8 cellular contexts compared by ENCODE assay signal in genomic region chr6:43773050-43773956, GRCh38. TPM values are rescaled to one million over a fixed set of nuclear protein-coding genes. Genes with fewer than 3 reads are reported as not detected.
DNase-seq lines count a peak whose midpoint lies in the region; ATAC-seq and TF ChIP-seq lines count a peak whose summit lies in the region.

No MANE protein-coding gene starts in this region.

- peak; percentile 79 for TF ChIP-seq CTCF in astrocyte of the cerebellum (IDR thresholded peaks at IDR 0.05; ENCODE audit: low read depth, low read length, missing control alignments)

- H3K9me3 Mint-ChIP-seq in IgD-negative memory B cell, result no peaks in the 10 kb centered on the region

- H3K4me1 Mint-ChIP-seq in IgD-negative memory B cell, result peaks cover 8 to 12% (median 11%) of the 10 kb centered on the region in 3 donors

- H3K4me3 Mint-ChIP-seq in IgD-negative memory B cell, result peak overlapping the region in 3 of 4 donors; percentile 32 to 69 (median 60)

- H3K4me3 ChIP-seq in astrocyte of the cerebellum (ENCODE audit: low read depth, low read length), result peak overlapping the region; percentile 87
- peak overlapping the region; percentile 90 for H3K4me3 ChIP-seq in iPS-18c (ENCODE audit: insufficient read depth, low read depth, low read length)

- peaks cover 14% of the 10 kb centered on the region for H3K27me3 Mint-ChIP-seq in IgD-negative memory B cell

- H3K9me3 ChIP-seq in iPS-18c (ENCODE audit: control insufficient read depth, insufficient read depth, low read length), result no peaks in the 10 kb centered on the region

- peak overlapping the region in 1 of 3 donors; percentile 67 for H3K27ac Mint-ChIP-seq in IgD-negative memory B cell

- no peak for ATAC-seq in HG03354 (IDR thresholded peaks at IDR 0.05; ENCODE audit: poor library complexity, severe bottlenecking, unreplicated experiment)

- peak; percentile 11 for DNase-seq in NCI-H1092 treated with DMSO at 0.1 percent for 48 hours (lab: John Stamatoyannopoulos, UW)
- DNase-seq in NCI-H1092 (lab: John Stamatoyannopoulos, UW), result no peak
- peak; percentile 72 for DNase-seq in SKM-1 treated with dmso at 0.1 percent for 144 hours (lab: John Stamatoyannopoulos, UW; ENCODE audit: unreplicated experiment)
- DNase-seq in astrocyte of the cerebellum (ENCODE audit: low read depth), result no peak
- peak; percentile 72 for DNase-seq in stimulated activated CD4-positive, alpha-beta T cell treated with anti-CD3 and anti-CD28 coated beads, Interleukin-15, amount 100 ng/mL, for 24 hours

- in situ Hi-C loops in astrocyte of the cerebellum (cut with HindIII; ENCODE audit: low sequenced_read_pairs), result no loop called here

- H3K36me3 Mint-ChIP-seq in IgD-negative memory B cell, result no peaks in the 10 kb centered on the region

RNA-seq across cellular contexts. Expression of gene VEGFA, which starts 3.3 kb away (rescaled TPM):
- polyA plus RNA-seq in IgD-negative memory B cell, result 0.19 TPM

Comparison
In these comparisons a context has a peak if more than half of its experiments do, and no peak if none do; other contexts are left out.
1. DNase-seq: peak in NCI-H1092 treated with DMSO at 0.1 percent for 48 hours (single experiment), SKM-1 treated with dmso at 0.1 percent for 144 hours (single experiment) and stimulated activated CD4-positive, alpha-beta T cell treated with anti-CD3 and anti-CD28 coated beads, Interleukin-15, amount 100 ng/mL, for 24 hours (single experiment); none in NCI-H1092 (single experiment) and astrocyte of the cerebellum (single experiment).